Comparison of ENCODE assay signal across 22 cellular contexts in genomic region chr1:207740224-207740623, GRCh38.
"Had no signal": no experiment of that assay in that cellular context is flagged by ENCODE, and none has a peak within 500 bp of the region (broad histone marks: within the 10 kb centered on the region; RNA-seq: fewer than 3 reads in every experiment).

No MANE protein-coding gene starts in this region.

- H3K27ac Mint-ChIP-seq: endodermal cell; stimulated activated naive B cell treated with anti-CD40 and anti-IgM and Interleukin-4, amounts not matched to agents 10 μg/mL and 1 μg/mL and 100 μg/mL, for 72 hours had no signal

- H3K36me3 Mint-ChIP-seq: naive thymus-derived CD8-positive, alpha-beta T cell; stimulated activated naive B cell treated with anti-CD40 and anti-IgM and Interleukin-4, amounts not matched to agents 10 μg/mL and 1 μg/mL and 100 μg/mL, for 72 hours had no signal

- H3K27me3 Mint-ChIP-seq: naive thymus-derived CD8-positive, alpha-beta T cell had no signal

- H3K27me3 ChIP-seq: gastrocnemius medialis, heart right ventricle, neutrophil, sigmoid colon, stomach, transverse colon had no signal

- H3K4me1 ChIP-seq: gastrocnemius medialis, psoas muscle, sigmoid colon, stomach, transverse colon had no signal

- H3K4me3 Mint-ChIP-seq: endodermal cell; naive thymus-derived CD8-positive, alpha-beta T cell; stimulated activated naive B cell treated with anti-CD40 and anti-IgM and Interleukin-4, amounts not matched to agents 10 μg/mL and 1 μg/mL and 100 μg/mL, for 72 hours had no signal

- H3K4me1 Mint-ChIP-seq: stimulated activated naive B cell treated with anti-CD40 and anti-IgM and Interleukin-4, amounts not matched to agents 10 μg/mL and 1 μg/mL and 100 μg/mL, for 72 hours had no signal

- FAIRE-seq: endothelial cell of umbilical vein, islet of Langerhans had no signal

- H3K9me3 Mint-ChIP-seq: naive thymus-derived CD8-positive, alpha-beta T cell; stimulated activated naive B cell treated with anti-CD40 and anti-IgM and Interleukin-4, amounts not matched to agents 10 μg/mL and 1 μg/mL and 100 μg/mL, for 72 hours had no signal

- DNase-seq: effector CD4-positive, alpha-beta T cell; endodermal cell; gastrocnemius medialis; heart right ventricle; hypothalamus; kidney glomerular epithelial cell; mucosa of descending colon; naive thymus-derived CD8-positive, alpha-beta T cell; psoas muscle; sigmoid colon; stimulated activated CD4-positive, alpha-beta T cell treated with anti-CD3 and anti-CD28 coated beads, Interleukin-2, amount 100 ng/mL, for 24 hours; stimulated activated CD4-positive, alpha-beta T cell treated with anti-CD3 and anti-CD28 coated beads, Interleukin-4, amount 100 ng/mL, for 4 hours; stimulated activated naive B cell treated with anti-CD40 and anti-IgM and Interleukin-4, amounts not matched to agents 10 μg/mL and 1 μg/mL and 100 μg/mL, for 72 hours; stomach; substantia nigra; transverse colon had no signal

- H3K27ac ChIP-seq: coronary artery, gastrocnemius medialis, heart right ventricle, neutrophil, psoas muscle, sigmoid colon, skin epidermis, stomach, thoracic aorta, transverse colon had no signal

- H3K36me3 ChIP-seq: gastrocnemius medialis, heart right ventricle, neutrophil, sigmoid colon, stomach, thoracic aorta, transverse colon had no signal

- H3K9me3 ChIP-seq: gastrocnemius medialis, heart right ventricle, mucosa of descending colon, neutrophil, psoas muscle, sigmoid colon, stomach, thoracic aorta, transverse colon had no signal

- ATAC-seq: gastrocnemius medialis; heart right ventricle; mucosa of descending colon; naive thymus-derived CD8-positive, alpha-beta T cell; psoas muscle; stimulated activated naive B cell treated with anti-CD40 and anti-IgM and Interleukin-4, amounts not matched to agents 10 μg/mL and 1 μg/mL and 100 μg/mL, for 72 hours had no signal

- H3K4me3 ChIP-seq: coronary artery, gastrocnemius medialis, heart right ventricle, mucosa of descending colon, psoas muscle, sigmoid colon, skin epidermis, stomach, thoracic aorta, transverse colon had no signal
